10 cellular contexts compared by ENCODE assay signal in genomic region chr4:48832571-48832970, GRCh38. TPM values are rescaled to one million over a fixed set of nuclear protein-coding genes. Genes with fewer than 3 reads are reported as not detected.
A peak's percentile ranks its signal among the peaks of the same experiment; 100 is the strongest.
DNase-seq lines count a peak whose midpoint lies in the region; ATAC-seq and TF ChIP-seq lines count a peak whose summit lies in the region.
"Had no signal": no experiment of that assay in that cellular context is flagged by ENCODE, and none has a peak within 500 bp of the region (broad histone marks: within the 10 kb centered on the region; RNA-seq: fewer than 3 reads in every experiment).

No MANE protein-coding gene starts in this region.

- H3K27me3 ChIP-seq in GM06990 (replicated peaks; ENCODE audit: control insufficient read depth, insufficient read depth, low read length) (no peaks in the 10 kb centered on the region), MM.1S (replicated peaks; ENCODE audit: insufficient read depth, low read length) (no peaks in the 10 kb centered on the region), dorsolateral prefrontal cortex (no peaks in the 10 kb centered on the region)

- peaks cover 40% of the 10 kb centered on the region for H3K36me3 Mint-ChIP-seq in nephron progenitor cell (ENCODE audit: low read depth)

- DNase-seq in GM06990 (ENCODE audit: extremely low read depth, insufficient read length) (no peak), MM.1S (no peak), dorsolateral prefrontal cortex (no peak), nephron progenitor cell (no peak), GM20000 (ENCODE audit: low spot score) (no peak)
- DNase-seq: NCI-H1105 treated with DMSO at 0.1 percent for 48 hours, T1000 had no signal

- peak overlapping the region; percentile 84 for H3K4me2 ChIP-seq in MM.1S (ENCODE audit: low read depth, low read length)

- H3K9me2 ChIP-seq in MM.1S (replicated peaks; ENCODE audit: insufficient read depth, low read length): no peaks in the 10 kb centered on the region

- no peak for ATAC-seq in activated CD4-positive, CD25-positive, alpha-beta regulatory T cell treated with anti-CD3 and anti-CD28 coated beads, Interleukin-2, amount 50 U/mL, for 24 hours
- no peak for ATAC-seq in HG03025 (IDR thresholded peaks at IDR 0.05; ENCODE audit: low FRiP score, unreplicated experiment)
- no peak for ATAC-seq in HG02884 (IDR thresholded peaks at IDR 0.05; ENCODE audit: unreplicated experiment)

- H3K27ac Mint-ChIP-seq in nephron progenitor cell: peak overlapping the region; percentile 100

- no peak overlapping the region for H3K9ac ChIP-seq in MM.1S (ENCODE audit: low read length)

- TF ChIP-seq CTCF in GM06990 (IDR thresholded peaks at IDR 0.05; ENCODE audit: insufficient read depth, low read length, poor library complexity, severe bottlenecking) (no peak), MM.1S (IDR thresholded peaks at IDR 0.05; ENCODE audit: low read length) (no peak), dorsolateral prefrontal cortex (IDR thresholded peaks at IDR 0.05 in 54 of 56, conservative IDR thresholded peaks at IDR 0.05 in 2 of 56; ENCODE audit: low read depth in 1 of 56, partially characterized antibody in 56 of 56) (no peak), nephron progenitor cell (IDR thresholded peaks at IDR 0.05) (no peak), GM20000 (IDR thresholded peaks at IDR 0.05; ENCODE audit: extremely low read depth, missing control alignments) (no peak)

- peaks cover 5% of the 10 kb centered on the region for H3K27me3 Mint-ChIP-seq in nephron progenitor cell (ENCODE audit: low read depth, poor library complexity)

- intact Hi-C loops in dorsolateral prefrontal cortex (cut with DNase I): loop anchor here (5.0 to 10.0 kb wide), 2 partner anchors 248 to 385 kb away; no protein-coding TSS in a partner anchor

- no peaks in the 10 kb centered on the region for H3K9me3 ChIP-seq in MM.1S (replicated peaks; ENCODE audit: insufficient read depth, low read length)

- H3K4me1 ChIP-seq in MM.1S (ENCODE audit: low read length): peaks cover 12% of the 10 kb centered on the region; the same call in 1 of the 2 replicates

- H3K36me3 ChIP-seq in GM06990 (ENCODE audit: control insufficient read depth, insufficient read depth, low read length) (peaks cover 2% of the 10 kb centered on the region), MM.1S (replicated peaks; ENCODE audit: insufficient read depth, low read length) (peaks cover 10% of the 10 kb centered on the region; the same call in 1 of the 2 replicates)

- peaks cover 35% of the 10 kb centered on the region for H3K4me1 Mint-ChIP-seq in nephron progenitor cell

- H3K4me3 ChIP-seq in GM06990 (replicated peaks; ENCODE audit: low read depth, low read length) (peak overlapping the region; percentile 100), MM.1S (ENCODE audit: low read length) (no peak overlapping the region), dorsolateral prefrontal cortex (peak overlapping the region in 55 of 59 donors; percentile 63 to 99 (median 88))

- H3K4me3 Mint-ChIP-seq in nephron progenitor cell: peak overlapping the region; percentile 100

- H3K79me2 ChIP-seq in MM.1S (ENCODE audit: low read length): peaks cover 45% of the 10 kb centered on the region

- no peaks in the 10 kb centered on the region for H4K20me1 ChIP-seq in MM.1S (ENCODE audit: insufficient read depth, low read length)

- H3K27ac ChIP-seq in MM.1S (ENCODE audit: low read length) (no peak overlapping the region), dorsolateral prefrontal cortex (no peak overlapping the region)

- H3K9me3 Mint-ChIP-seq in nephron progenitor cell: peaks cover 7% of the 10 kb centered on the region

- 0 out of 2 replicates have a peak, but pooled peaks cover 2% of the 10 kb centered on the region for H3F3A ChIP-seq in MM.1S (ENCODE audit: insufficient read depth, low read length)

- H2AFZ ChIP-seq in MM.1S (ENCODE audit: low read length): no peak overlapping the region

RNA-seq across cellular contexts. Expression of gene OCIAD1, which starts 1.7 kb away (rescaled TPM):
- 100 to 1,000 TPM; 135 to 352 (median 263) TPM for total RNA-seq in dorsolateral prefrontal cortex

RNA-seq across cellular contexts. Expression of gene FRYL, which starts 52.5 kb away (rescaled TPM):
- 100 to 1,000 TPM in 104 of 120 experiments, 10 to 100 TPM in 16; 57.6 to 345 (median 151) TPM for total RNA-seq in dorsolateral prefrontal cortex
